Comparison of ENCODE assay signal across 21 cellular contexts in the genomic region with DNA sequence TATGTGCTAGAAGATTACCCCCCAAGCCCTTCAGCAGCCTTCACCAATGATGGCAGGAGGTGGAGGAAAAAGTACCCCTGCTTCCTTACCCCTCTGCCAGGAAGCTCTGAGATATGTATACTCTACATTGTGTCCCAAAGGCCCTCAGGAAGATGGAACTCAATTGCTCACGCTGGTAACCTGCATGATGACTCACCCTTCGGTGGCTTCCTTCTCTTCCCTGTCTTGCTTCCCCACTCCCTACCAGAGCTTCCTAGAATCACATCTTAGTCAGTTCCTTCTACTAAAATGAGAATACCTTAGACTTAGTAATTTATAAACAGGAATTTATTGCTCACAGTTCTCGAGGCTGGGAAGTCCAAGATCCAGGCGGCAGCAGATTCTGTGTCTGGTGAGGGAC.
"Had no signal": no experiment of that assay in that cellular context is flagged by ENCODE, and none has a peak within 500 bp of the region (broad histone marks: within the 10 kb centered on the region; RNA-seq: fewer than 3 reads in every experiment).

No MANE protein-coding gene starts in this region.

- DNase-seq: Karpas-422, KG1, MM.1S, NCI-H1092 treated with DMSO at 0.1 percent for 48 hours, NCI-H1436, NCI-H187, NCI-H2029, NCI-H2081 treated with DMSO at 0.1 percent for 48 hours, NCI-H2171, NCI-H226, NCI-H446, NCI-H510A, NCI-H524 treated with DMSO at 0.1 percent for 48 hours, NCI-H69, NCI-H774, SHP77, SK-N-SH, SW 1271, T-cell had no signal

- H3K27ac ChIP-seq: HL-60, RWPE1 had no signal

- ATAC-seq: T-cell had no signal
